18 cellular contexts compared by ENCODE assay signal in the genomic region with DNA sequence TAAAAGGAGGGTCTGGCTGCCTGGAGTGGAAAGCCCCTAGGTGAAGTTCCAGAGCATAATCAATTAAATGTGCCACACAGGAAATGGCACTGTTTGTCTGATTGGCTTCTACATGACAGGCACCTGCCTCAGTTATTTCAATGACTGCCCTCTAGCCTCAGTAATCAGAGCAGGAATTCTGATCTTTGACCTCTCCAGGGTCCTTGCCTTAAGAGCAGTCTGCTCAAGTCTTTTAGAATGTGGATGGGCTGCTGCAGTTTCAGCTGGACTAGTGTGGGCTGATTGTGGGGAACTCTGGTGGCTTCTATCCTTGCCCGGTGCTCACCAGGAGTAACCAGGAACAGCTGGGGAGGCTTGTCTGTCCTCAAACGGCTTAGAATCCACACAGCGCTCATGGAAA.
"Had no signal": no experiment of that assay in that cellular context is flagged by ENCODE, and none has a peak within 500 bp of the region (broad histone marks: within the 10 kb centered on the region; RNA-seq: fewer than 3 reads in every experiment).

No MANE protein-coding gene starts in this region.

- H3K9me3 ChIP-seq: body of pancreas, neutrophil, psoas muscle, stomach, thoracic aorta, uterus had no signal

- H3K4me3 Mint-ChIP-seq: activated CD4-positive, alpha-beta memory T cell treated with anti-CD3 and anti-CD28 coated beads for 36 hours; activated T-cell treated with anti-CD3 and anti-CD28 coated beads, Interleukin-2, amount 50 U/mL, for 4 hours; dendritic cell treated with granulocyte-macrophage colony-stimulating factor and Interleukin-4, amounts not matched to agents 40 ng/mL and 50 ng/mL, for 4 days; memory B cell; T-helper 1 cell treated with Interleukin-12 subunit alpha and Interleukin-12 subunit beta and Interleukin-4 antibody, amounts not matched to agents 30 μg/mL and 1 μg/mL, for 36 hours had no signal

- H3K36me3 Mint-ChIP-seq: activated CD4-positive, alpha-beta memory T cell treated with anti-CD3 and anti-CD28 coated beads for 36 hours; activated naive CD4-positive, alpha-beta T cell treated with anti-CD3 and anti-CD28 coated beads, Interleukin-2, amount 50 U/mL, for 72 hours; memory B cell had no signal

- H3K36me3 ChIP-seq: neutrophil, stomach, thoracic aorta, uterus had no signal

- DNase-seq: activated CD4-positive, alpha-beta memory T cell treated with anti-CD3 and anti-CD28 coated beads for 36 hours; activated effector memory CD4-positive, alpha-beta T cell treated with anti-CD3 and anti-CD28 coated beads, Interleukin-2, amount 50 U/mL, for 16 hours; activated T-cell treated with anti-CD3 and anti-CD28 coated beads, Interleukin-2, amount 50 U/mL, for 4 hours; amniotic stem cell; cerebellar nuclear complex; psoas muscle; stimulated activated CD4-positive, alpha-beta T cell treated with anti-CD3 and anti-CD28 coated beads, Interleukin-15, amount 100 ng/mL, for 24 hours; stimulated activated CD4-positive, alpha-beta T cell treated with anti-CD3 and anti-CD28 coated beads, Interleukin-4, amount 100 ng/mL, for 24 hours had no signal

- H3K27ac ChIP-seq: body of pancreas, neutrophil, psoas muscle, stomach, thoracic aorta, uterus had no signal

- ATAC-seq: activated CD4-positive, CD25-positive, alpha-beta regulatory T cell treated with anti-CD3 and anti-CD28 coated beads, Interleukin-2, amount 50 U/mL, for 24 hours; activated T-cell treated with anti-CD3 and anti-CD28 coated beads, Interleukin-2, amount 50 U/mL, for 4 hours had no signal

- H3K27me3 ChIP-seq: body of pancreas, neutrophil, stomach, uterus had no signal

- H3K4me1 ChIP-seq: body of pancreas, psoas muscle, uterus had no signal

- H3K27ac Mint-ChIP-seq: activated CD4-positive, alpha-beta memory T cell treated with anti-CD3 and anti-CD28 coated beads for 36 hours; activated naive CD4-positive, alpha-beta T cell treated with anti-CD3 and anti-CD28 coated beads, Interleukin-2, amount 50 U/mL, for 72 hours; dendritic cell treated with granulocyte-macrophage colony-stimulating factor and Interleukin-4, amounts not matched to agents 40 ng/mL and 50 ng/mL, for 4 days; memory B cell; T-helper 1 cell treated with Interleukin-12 subunit alpha and Interleukin-12 subunit beta and Interleukin-4 antibody, amounts not matched to agents 30 μg/mL and 1 μg/mL, for 36 hours had no signal

- H3K9me3 Mint-ChIP-seq: activated CD4-positive, alpha-beta memory T cell treated with anti-CD3 and anti-CD28 coated beads for 36 hours; activated naive CD4-positive, alpha-beta T cell treated with anti-CD3 and anti-CD28 coated beads, Interleukin-2, amount 50 U/mL, for 72 hours; activated T-cell treated with anti-CD3 and anti-CD28 coated beads, Interleukin-2, amount 50 U/mL, for 4 hours; dendritic cell treated with granulocyte-macrophage colony-stimulating factor and Interleukin-4, amounts not matched to agents 40 ng/mL and 50 ng/mL, for 4 days; memory B cell; T-helper 1 cell treated with Interleukin-12 subunit alpha and Interleukin-12 subunit beta and Interleukin-4 antibody, amounts not matched to agents 30 μg/mL and 1 μg/mL, for 36 hours had no signal

- H3K27me3 Mint-ChIP-seq: activated CD4-positive, alpha-beta memory T cell treated with anti-CD3 and anti-CD28 coated beads for 36 hours; memory B cell had no signal

- H3K4me3 ChIP-seq: body of pancreas, psoas muscle, stomach, thoracic aorta, uterus had no signal
